ENCODE assay signal across 29 cellular contexts in the genomic region with DNA sequence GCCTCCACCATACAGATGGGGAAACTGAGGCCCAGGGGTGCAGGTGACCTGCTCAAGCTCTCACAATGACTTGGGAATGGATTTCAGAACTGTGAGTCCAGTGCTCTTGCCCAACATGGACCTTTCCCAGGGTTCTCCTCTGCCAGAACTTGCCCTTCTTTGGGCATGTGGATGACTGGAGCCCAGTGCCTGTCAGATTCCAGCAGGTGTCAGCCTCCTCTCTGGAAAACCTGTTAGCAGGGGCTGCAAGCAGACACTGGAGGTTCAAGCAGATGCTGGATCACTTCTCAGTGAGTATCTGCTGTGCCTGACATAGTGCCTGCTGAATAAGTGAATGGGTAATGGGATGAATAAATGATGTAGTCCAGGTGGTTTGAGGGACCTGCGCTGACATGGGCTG.
DNase-seq lines count a peak whose midpoint lies in the region; ATAC-seq and TF ChIP-seq lines count a peak whose summit lies in the region.
"Had no signal": no experiment of that assay in that cellular context is flagged by ENCODE, and none has a peak within 500 bp of the region (broad histone marks: within the 10 kb centered on the region; RNA-seq: fewer than 3 reads in every experiment).

No MANE protein-coding gene starts in this region.

- no peaks in the 10 kb centered on the region for H3K79me2 ChIP-seq in neural cell (replicated peaks; ENCODE audit: insufficient read depth, low read length)

- H3K27me3 ChIP-seq in neural cell (ENCODE audit: insufficient read depth, low read depth, low read length) = no peaks in the 10 kb centered on the region
- H3K27me3 ChIP-seq: left lung, neutrophil, sigmoid colon had no signal

- no peaks in the 10 kb centered on the region for H3K36me3 ChIP-seq in neural cell (ENCODE audit: insufficient read depth, low read length)
- H3K36me3 ChIP-seq: left lung, neutrophil, sigmoid colon, stomach had no signal

- no peaks in the 10 kb centered on the region for H3F3A ChIP-seq in neural cell (ENCODE audit: insufficient read depth, low read length, poor library complexity, severe bottlenecking)

- H4K20me1 ChIP-seq in neural cell (ENCODE audit: insufficient read depth) = no peaks in the 10 kb centered on the region

- H3K4me3 ChIP-seq in LNCaP clone FGC (ENCODE audit: low read depth, low read length) (no peak overlapping the region), choroid plexus epithelial cell (ENCODE audit: low read depth, low read length) (no peak overlapping the region), neural cell (ENCODE audit: low read length) (no peak overlapping the region)
- H3K4me3 ChIP-seq: left lung, psoas muscle, sigmoid colon, stomach had no signal

- no peak overlapping the region for H3K4me2 ChIP-seq in neural cell (ENCODE audit: low read length)

- H3K9me2 ChIP-seq in neural cell (ENCODE audit: insufficient read depth, low read length) = no peaks in the 10 kb centered on the region

- no peak overlapping the region for H3K9ac ChIP-seq in neural cell (ENCODE audit: low read length)

- H3K9me3 ChIP-seq in neural cell (ENCODE audit: low read length) = no peaks in the 10 kb centered on the region
- H3K9me3 ChIP-seq: left lung, neutrophil, psoas muscle, sigmoid colon, stomach had no signal

- peak; percentile 27 for TF ChIP-seq RAD21 in neural cell (conservative IDR thresholded peaks at IDR 0.05)

- no peak for TF ChIP-seq EP300 in neural cell (conservative IDR thresholded peaks at IDR 0.05; ENCODE audit: poor library complexity, severe bottlenecking)

- ATAC-seq in HG03108 (IDR thresholded peaks at IDR 0.05; ENCODE audit: unreplicated experiment) = no peak
- ATAC-seq: activated CD8-positive, alpha-beta T cell treated with anti-CD3 and anti-CD28 coated beads for 36 hours; activated naive CD4-positive, alpha-beta T cell treated with anti-CD3 and anti-CD28 coated beads, Interleukin-2, amount 50 U/mL, for 72 hours; left lung; psoas muscle had no signal

- no peak overlapping the region for H2AFZ ChIP-seq in neural cell (ENCODE audit: low read depth, low read length)

- DNase-seq in DMS 273 (lab: John Stamatoyannopoulos, UW; ENCODE audit: unreplicated experiment) = peak; percentile 88
- DNase-seq in DMS 273 treated with DMSO at 0.1 percent for 48 hours (lab: John Stamatoyannopoulos, UW) = no peak
- no peak for DNase-seq in LNCaP clone FGC (ENCODE audit: low read depth)
- DNase-seq in choroid plexus epithelial cell (ENCODE audit: low read depth) = peak; percentile 5
- DNase-seq in NCI-H2196 (lab: John Stamatoyannopoulos, UW; ENCODE audit: unreplicated experiment) = no peak
- no peak for DNase-seq in HUDEP-2 (lab: John Stamatoyannopoulos, UW; ENCODE audit: unreplicated experiment in 76 of 76)
- DNase-seq: activated CD8-positive, alpha-beta memory T cell treated with anti-CD3 and anti-CD28 coated beads, Interleukin-2, amount 50 U/mL, for 48 hours; activated CD8-positive, alpha-beta T cell treated with anti-CD3 and anti-CD28 coated beads for 36 hours; effector CD8-positive, alpha-beta T cell; GOT3; Karpas-422; left lung; NCI-H1417 treated with DMSO at 0.1 percent for 48 hours; NCI-H2029 treated with DMSO at 0.1 percent for 48 hours; NCI-H345; NCI-H69; psoas muscle; SHP77 treated with DMSO at 0.1 percent for 48 hours; sigmoid colon; stimulated activated CD4-positive, alpha-beta T cell treated with anti-CD3 and anti-CD28 coated beads, Interleukin-12 subunit alpha, Interleukin-12 subunit beta, amount 100 ng/mL, for 4 hours; stimulated activated CD4-positive, alpha-beta T cell treated with anti-CD3 and anti-CD28 coated beads, Interleukin-2, amount 100 ng/mL, for 48 hours; stomach had no signal

- TF ChIP-seq CTCF in LNCaP clone FGC (IDR thresholded peaks at IDR 0.05; ENCODE audit: control insufficient read depth, extremely low read depth, insufficient read depth) (peak; percentile 38), choroid plexus epithelial cell (conservative IDR thresholded peaks at IDR 0.05; ENCODE audit: low read depth, low read length) (peak; percentile 24), neural cell (IDR thresholded peaks at IDR 0.05; ENCODE audit: poor library complexity, severe bottlenecking) (peak; percentile 18)

- H3K27ac ChIP-seq in neural cell (ENCODE audit: low read length) = no peak overlapping the region
- H3K27ac ChIP-seq: 22Rv1, epithelial cell of prostate, HL-60, left lung, neutrophil, psoas muscle, sigmoid colon, stomach had no signal

TF ChIP-seq in neural cell, 6 proteins besides CTCF, POLR2A, EP300 and RAD21:
- no peak for TF ChIP-seq POLR2AphosphoS5 (IDR thresholded peaks at IDR 0.05)

Comparison
In these comparisons a context has a peak if more than half of its experiments do, and no peak if none do; other contexts are left out.
1. DNase-seq: peak in DMS 273 (single experiment) and choroid plexus epithelial cell (single experiment); none in DMS 273 treated with DMSO at 0.1 percent for 48 hours (single experiment), LNCaP clone FGC (single experiment), NCI-H2196 (single experiment) and HUDEP-2 (0 of 76).
2. Peak in every context shown above with its lines, with median percentiles within 50 percentile points of each other: CTCF ChIP-seq.